ENCODE assay signal across 8 cellular contexts in the genomic region with DNA sequence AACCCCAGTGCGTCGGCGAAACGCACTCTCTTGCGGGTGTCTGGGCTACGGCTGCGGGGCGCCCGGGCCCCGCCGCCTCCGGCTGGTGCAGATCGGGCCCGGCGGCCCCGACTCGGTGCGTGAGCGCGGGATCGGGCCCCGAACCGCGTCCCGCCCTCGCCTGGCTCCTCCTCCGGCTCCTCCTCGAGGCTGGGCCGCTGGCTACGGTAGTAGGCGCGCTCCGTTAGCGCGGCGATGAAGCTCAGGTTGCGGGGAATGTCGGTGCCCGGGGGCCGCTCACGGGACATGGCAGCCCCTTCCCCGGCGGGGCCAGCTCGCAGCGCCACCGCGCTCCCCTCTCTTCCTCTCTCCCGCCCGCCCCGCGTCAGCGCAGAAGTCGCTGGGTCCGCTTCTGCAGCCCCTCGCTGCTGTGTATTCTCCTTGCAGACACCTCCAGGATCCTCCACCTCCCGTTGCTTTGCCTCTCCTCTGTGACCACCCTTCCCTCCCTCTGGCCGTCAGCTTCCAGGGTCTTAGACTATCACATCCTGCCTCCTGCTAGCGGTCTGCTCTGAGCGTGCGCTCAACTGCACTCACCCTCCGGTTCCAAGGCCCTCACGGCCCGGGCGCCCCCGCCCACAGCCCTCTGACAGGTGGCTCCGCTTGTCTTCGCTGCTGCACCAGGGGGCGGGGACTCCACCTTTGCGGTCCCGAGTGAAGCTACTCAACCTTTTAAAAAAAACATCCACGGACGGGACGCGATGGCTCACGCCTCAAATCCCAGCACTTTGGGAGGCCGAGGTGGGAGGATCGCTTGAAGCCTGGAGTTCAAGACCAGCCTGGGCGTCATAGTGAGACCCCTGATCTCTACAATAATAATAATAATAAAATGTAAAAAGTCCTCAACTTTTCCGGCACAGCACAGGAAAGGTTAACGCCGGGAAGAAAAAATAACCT. TPM values are rescaled to one million over a fixed set of nuclear protein-coding genes. Genes with fewer than 3 reads are reported as not detected.
DNase-seq lines count a peak whose midpoint lies in the region; ATAC-seq and TF ChIP-seq lines count a peak whose summit lies in the region.

PPP1R3E (minus strand) TSS at position 570 of the 936 bp plus-strand sequence; CDS start at position 287, 283 bp downstream.

- H3K9me3 ChIP-seq in muscle layer of colon (ENCODE audit: low read length), result no peaks in the 10 kb centered on the region

- H3K27ac ChIP-seq in HL-60 (replicated peaks), result peak within 1 kb of the TSS; percentile 86
- peak within 1 kb of the TSS; percentile 91 for H3K27ac ChIP-seq in muscle layer of colon (ENCODE audit: low read depth, low read length)

- H3K36me3 ChIP-seq in muscle layer of colon (ENCODE audit: insufficient read depth, low read length), result peaks cover 4% of the 10 kb centered on the region

- H3K9ac ChIP-seq in muscle layer of colon (ENCODE audit: low read length), result peak within 1 kb of the TSS; percentile 64

- no peaks in the 10 kb centered on the region for H3K27me3 ChIP-seq in HL-60 (ENCODE audit: insufficient read depth, poor library complexity, severe bottlenecking)
- no peaks in the 10 kb centered on the region for H3K27me3 ChIP-seq in muscle layer of colon (ENCODE audit: control insufficient read depth in 1 of 2, insufficient read depth in 2 of 2, low read length in 2 of 2)

- H3K4me1 ChIP-seq in muscle layer of colon (ENCODE audit: insufficient read depth, low read length), result peaks cover 27% of the 10 kb centered on the region

- DNase-seq in CD1c-positive myeloid dendritic cell (ENCODE audit: extremely low spot score) (peak; percentile 65), HL-60 (ENCODE audit: low read depth in 1 of 2, low spot score in 1 of 2) (peak in 1 of 2 experiments; percentile 65), epithelial cell of proximal tubule (ENCODE audit: low read depth) (no peak)
- peak; percentile 85 for DNase-seq in NK-92 treated with Interleukin-12 subunit alpha and Interleukin-12 subunit beta, amount 100 ng/mL, for 24 hours (lab: John Stamatoyannopoulos, UW)
- DNase-seq in activated CD8-positive, alpha-beta memory T cell treated with anti-CD3 and anti-CD28 coated beads, Interleukin-2, amount 50 U/mL, for 4 hours, result peak; percentile 90
- peak; percentile 59 for DNase-seq in stimulated activated CD8-positive, alpha-beta memory T cell treated with anti-CD3 and anti-CD28 coated beads, Interleukin-7, amount 100 ng/mL, for 24 hours (ENCODE audit: low read depth)

- ATAC-seq in GM19438 (IDR thresholded peaks at IDR 0.05; ENCODE audit: low read depth, unreplicated experiment), result peak; percentile 34

- H3K4me3 ChIP-seq in HL-60 (replicated peaks; ENCODE audit: insufficient read depth, low read length), result peak within 1 kb of the TSS; percentile 68
- peak within 1 kb of the TSS; percentile 60 for H3K4me3 ChIP-seq in epithelial cell of proximal tubule (ENCODE audit: low read depth, low read length)
- peak within 1 kb of the TSS; percentile 70 to 82 for H3K4me3 ChIP-seq in muscle layer of colon (ENCODE audit: low read depth in 1 of 2, low read length in 2 of 2)

- TF ChIP-seq CTCF in HL-60 (IDR thresholded peaks at IDR 0.05; ENCODE audit: insufficient read depth, low read length) (no peak), epithelial cell of proximal tubule (conservative IDR thresholded peaks at IDR 0.05; ENCODE audit: low read depth, low read length) (no peak)

RNA-seq across cellular contexts. Expression of gene PPP1R3E, which starts in this region (rescaled TPM):
- total RNA-seq in epithelial cell of proximal tubule, result 1.5 and 1.6 TPM in 2 replicates
